Comparison of ENCODE assay signal across 9 cellular contexts in the genomic region with DNA sequence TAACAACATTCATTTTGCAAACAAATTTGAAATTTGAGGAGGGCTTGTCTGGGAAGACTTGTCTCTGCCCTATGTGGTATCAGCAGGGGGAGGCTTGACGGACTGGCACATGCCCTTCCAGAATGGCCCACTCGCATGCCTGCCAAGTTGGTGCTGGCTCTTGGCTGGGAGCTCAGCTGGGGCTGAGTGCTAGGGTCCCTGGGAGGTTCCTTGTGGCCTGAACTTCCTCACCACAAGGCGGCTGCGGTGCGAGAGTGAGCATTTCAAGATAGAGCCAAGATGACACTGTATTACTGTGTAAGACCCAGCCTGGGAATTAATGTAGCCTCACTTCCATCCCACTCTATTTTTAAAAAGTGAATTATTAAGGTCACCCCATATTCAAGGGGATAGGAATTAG.
DNase-seq lines count a peak whose midpoint lies in the region; ATAC-seq and TF ChIP-seq lines count a peak whose summit lies in the region.
"Had no signal": no experiment of that assay in that cellular context is flagged by ENCODE, and none has a peak within 500 bp of the region (broad histone marks: within the 10 kb centered on the region; RNA-seq: fewer than 3 reads in every experiment).

No MANE protein-coding gene starts in this region.

- POLR2A ChIA-PET in CD8-positive, alpha-beta T cell (lab: Charles Lee): interaction anchor here (1.1 kb wide), 1 partner anchor 73 kb away, joined by 3 read pairs; no protein-coding TSS in a partner anchor
- POLR2A ChIA-PET in activated naive CD8-positive, alpha-beta T cell treated with anti-CD3 and anti-CD28 coated beads, Interleukin-2, amount 10 ng/mL, durations not matched to agents 7 days and 5 days (lab: Charles Lee): interaction anchor here (1.3 kb wide), 1 partner anchor 285 kb away, joined by 4 read pairs; the partner anchor contains the start of gene BTG1

- no peaks in the 10 kb centered on the region for H3K9me3 Mint-ChIP-seq in CD8-positive, alpha-beta T cell
- peaks cover 18% of the 10 kb centered on the region for H3K9me3 Mint-ChIP-seq in activated naive CD8-positive, alpha-beta T cell treated with anti-CD3 and anti-CD28 coated beads, Interleukin-2, amount 10 ng/mL, durations not matched to agents 7 days and 5 days
- H3K9me3 Mint-ChIP-seq in endothelial cell (ENCODE audit: unreplicated experiment): no peaks in the 10 kb centered on the region

- H3K4me3 ChIP-seq in CD8-positive, alpha-beta T cell (ENCODE audit: low read depth, low read length): no peak overlapping the region

- no peak overlapping the region for H3K27ac Mint-ChIP-seq in CD8-positive, alpha-beta T cell
- H3K27ac Mint-ChIP-seq in activated naive CD8-positive, alpha-beta T cell treated with anti-CD3 and anti-CD28 coated beads, Interleukin-2, amount 10 ng/mL, durations not matched to agents 7 days and 5 days: no peak overlapping the region
- H3K27ac Mint-ChIP-seq in endothelial cell (ENCODE audit: unreplicated experiment): no peak overlapping the region

- peak in 6 of 7 experiments; percentile 7 to 63 (median 32) for DNase-seq in CD8-positive, alpha-beta T cell
- peak; percentile 57 for DNase-seq in activated naive CD8-positive, alpha-beta T cell treated with anti-CD3 and anti-CD28 coated beads, Interleukin-2, amount 10 ng/mL, durations not matched to agents 7 days and 5 days
- DNase-seq in NK-92 treated with Interleukin-12 subunit alpha and Interleukin-12 subunit beta, amount 100 ng/mL, for 24 hours (lab: John Stamatoyannopoulos, UW): no peak
- no peak for DNase-seq in NCI-H1092 (lab: John Stamatoyannopoulos, UW)
- DNase-seq in 8988T: no peak
- DNase-seq in endothelial cell (ENCODE audit: low spot score): no peak
- DNase-seq: foreskin melanocyte had no signal

- peak; percentile 44 for ATAC-seq in CD8-positive, alpha-beta T cell
- ATAC-seq in GM19023 (IDR thresholded peaks at IDR 0.05; ENCODE audit: unreplicated experiment) (peak; percentile 73), HG03354 (IDR thresholded peaks at IDR 0.05; ENCODE audit: poor library complexity, severe bottlenecking, unreplicated experiment) (peak; percentile 59)
- ATAC-seq in activated naive CD8-positive, alpha-beta T cell treated with anti-CD3 and anti-CD28 coated beads, Interleukin-2, amount 10 ng/mL, durations not matched to agents 7 days and 5 days (ENCODE audit: low read depth): peak; percentile 66

- H3K27me3 ChIP-seq in CD8-positive, alpha-beta T cell (ENCODE audit: insufficient read depth, low read length): no peaks in the 10 kb centered on the region

- no peaks in the 10 kb centered on the region for H3K36me3 Mint-ChIP-seq in CD8-positive, alpha-beta T cell
- peaks cover 30% of the 10 kb centered on the region for H3K36me3 Mint-ChIP-seq in activated naive CD8-positive, alpha-beta T cell treated with anti-CD3 and anti-CD28 coated beads, Interleukin-2, amount 10 ng/mL, durations not matched to agents 7 days and 5 days
- no peaks in the 10 kb centered on the region for H3K36me3 Mint-ChIP-seq in endothelial cell (ENCODE audit: low read depth, unreplicated experiment)

- H3K27me3 Mint-ChIP-seq in CD8-positive, alpha-beta T cell (ENCODE audit: low read depth): no peaks in the 10 kb centered on the region
- H3K27me3 Mint-ChIP-seq in activated naive CD8-positive, alpha-beta T cell treated with anti-CD3 and anti-CD28 coated beads, Interleukin-2, amount 10 ng/mL, durations not matched to agents 7 days and 5 days: no peaks in the 10 kb centered on the region
- H3K27me3 Mint-ChIP-seq in endothelial cell (ENCODE audit: unreplicated experiment): peaks cover 2% of the 10 kb centered on the region

- H3K4me3 Mint-ChIP-seq in CD8-positive, alpha-beta T cell: no peak overlapping the region
- no peak overlapping the region for H3K4me3 Mint-ChIP-seq in activated naive CD8-positive, alpha-beta T cell treated with anti-CD3 and anti-CD28 coated beads, Interleukin-2, amount 10 ng/mL, durations not matched to agents 7 days and 5 days
- no peak overlapping the region for H3K4me3 Mint-ChIP-seq in endothelial cell (ENCODE audit: unreplicated experiment)

- H3K9me3 ChIP-seq in CD8-positive, alpha-beta T cell (ENCODE audit: low read length): no peaks in the 10 kb centered on the region

- H3K36me3 ChIP-seq in CD8-positive, alpha-beta T cell (ENCODE audit: insufficient read depth, low read length): no peaks in the 10 kb centered on the region

- peaks cover 24% of the 10 kb centered on the region for H3K4me1 Mint-ChIP-seq in CD8-positive, alpha-beta T cell (ENCODE audit: low read depth)
- H3K4me1 Mint-ChIP-seq in activated naive CD8-positive, alpha-beta T cell treated with anti-CD3 and anti-CD28 coated beads, Interleukin-2, amount 10 ng/mL, durations not matched to agents 7 days and 5 days: peaks cover 21% of the 10 kb centered on the region
- H3K4me1 Mint-ChIP-seq in endothelial cell (ENCODE audit: unreplicated experiment): no peaks in the 10 kb centered on the region

- no peak overlapping the region for H3K27ac ChIP-seq in CD8-positive, alpha-beta T cell (ENCODE audit: low read depth, low read length)

- H3K4me1 ChIP-seq in CD8-positive, alpha-beta T cell (ENCODE audit: insufficient read depth, low read length): peaks cover 11% of the 10 kb centered on the region

- CTCF ChIA-PET in CD8-positive, alpha-beta T cell (lab: Charles Lee): interaction anchor here (0.9 kb wide), 1 partner anchor 1049 kb away, joined by 3 read pairs; no protein-coding TSS in a partner anchor

- intact Hi-C loops in CD8-positive, alpha-beta T cell (cut with DNase I, micrococcal nuclease): no loop called here

- TF ChIP-seq CTCF in CD8-positive, alpha-beta T cell (IDR thresholded peaks at IDR 0.05): no peak
- no peak for TF ChIP-seq CTCF in endothelial cell (IDR thresholded peaks at IDR 0.05; ENCODE audit: unreplicated experiment)

Comparison
In these comparisons a context has a peak if more than half of its experiments do, and no peak if none do; other contexts are left out.
1. DNase-seq: peak in CD8-positive, alpha-beta T cell (6 of 7) and activated naive CD8-positive, alpha-beta T cell treated with anti-CD3 and anti-CD28 coated beads, Interleukin-2, amount 10 ng/mL, durations not matched to agents 7 days and 5 days (single experiment); none in NK-92 treated with Interleukin-12 subunit alpha and Interleukin-12 subunit beta, amount 100 ng/mL, for 24 hours (single experiment), NCI-H1092 (single experiment), 8988T (single experiment) and endothelial cell (single experiment).
2. Peak in every context shown above with its lines, with median percentiles within 50 percentile points of each other: ATAC-seq.